27 cellular contexts compared by ENCODE assay signal in genomic region chr2:120786038-120786437, GRCh38. TPM values are rescaled to one million over a fixed set of nuclear protein-coding genes. Genes with fewer than 3 reads are reported as not detected.
"Had no signal": no experiment of that assay in that cellular context is flagged by ENCODE, and none has a peak within 500 bp of the region (broad histone marks: within the 10 kb centered on the region; RNA-seq: fewer than 3 reads in every experiment).

No MANE protein-coding gene starts in this region.

- ATAC-seq: activated naive CD8-positive, alpha-beta T cell treated with anti-CD3 and anti-CD28 coated beads, Interleukin-2, amount 50 U/mL, for 24 hours; activated T-cell treated with anti-CD3 and anti-CD28 coated beads, Interleukin-2, amount 50 U/mL, for 4 hours; activated T-helper 17 cell treated with anti-CD3 and anti-CD28 coated beads, Interleukin-2, amount 50 U/mL, for 72 hours; left ventricle myocardium superior; pancreas; sciatic nerve; stimulated activated naive CD8-positive, alpha-beta T cell treated with anti-CD3 and anti-CD28 coated beads, Interleukin-15, Interleukin-2, amounts not matched to agents 100 U/mL and 50 U/mL, for 24 hours; T-helper 17 cell had no signal

- H3K27ac Mint-ChIP-seq: activated CD4-positive, alpha-beta memory T cell treated with anti-CD3 and anti-CD28 coated beads, Interleukin-2, amount 10 ng/mL, durations not matched to agents 7 days and 5 days; activated CD4-positive, alpha-beta T cell treated with anti-CD3 and anti-CD28 coated beads, Interleukin-2, amount 10 ng/mL, durations not matched to agents 7 days and 5 days; activated naive CD4-positive, alpha-beta T cell treated with anti-CD3 and anti-CD28 coated beads, Interleukin-2, amount 50 U/mL, for 24 hours; activated naive CD8-positive, alpha-beta T cell treated with anti-CD3 and anti-CD28 coated beads, Interleukin-2, amount 50 U/mL, for 24 hours; activated T-helper 17 cell treated with anti-CD3 and anti-CD28 coated beads, Interleukin-2, amount 50 U/mL, for 72 hours; nephron progenitor cell; T-helper 17 cell had no signal

- H3K4me3 ChIP-seq: breast epithelium, pancreas, prostate gland, skin epidermis, testis had no signal

- H3K27me3 Mint-ChIP-seq: activated CD4-positive, alpha-beta memory T cell treated with anti-CD3 and anti-CD28 coated beads, Interleukin-2, amount 10 ng/mL, durations not matched to agents 7 days and 5 days; activated CD4-positive, alpha-beta T cell treated with anti-CD3 and anti-CD28 coated beads, Interleukin-2, amount 10 ng/mL, durations not matched to agents 7 days and 5 days; activated naive CD4-positive, alpha-beta T cell treated with anti-CD3 and anti-CD28 coated beads, Interleukin-2, amount 50 U/mL, for 24 hours; activated naive CD8-positive, alpha-beta T cell treated with anti-CD3 and anti-CD28 coated beads, Interleukin-2, amount 50 U/mL, for 24 hours; activated T-helper 17 cell treated with anti-CD3 and anti-CD28 coated beads, Interleukin-2, amount 50 U/mL, for 72 hours had no signal

- H3K4me1 ChIP-seq: breast epithelium, pancreas had no signal

- H3K27me3 ChIP-seq: breast epithelium, pancreas, testis had no signal

- H3K9me3 Mint-ChIP-seq: activated CD4-positive, alpha-beta memory T cell treated with anti-CD3 and anti-CD28 coated beads, Interleukin-2, amount 10 ng/mL, durations not matched to agents 7 days and 5 days; activated CD4-positive, alpha-beta T cell treated with anti-CD3 and anti-CD28 coated beads, Interleukin-2, amount 10 ng/mL, durations not matched to agents 7 days and 5 days; activated naive CD4-positive, alpha-beta T cell treated with anti-CD3 and anti-CD28 coated beads, Interleukin-2, amount 50 U/mL, for 24 hours; activated naive CD8-positive, alpha-beta T cell treated with anti-CD3 and anti-CD28 coated beads, Interleukin-2, amount 50 U/mL, for 24 hours; activated T-cell treated with anti-CD3 and anti-CD28 coated beads, Interleukin-2, amount 50 U/mL, for 4 hours; activated T-helper 17 cell treated with anti-CD3 and anti-CD28 coated beads, Interleukin-2, amount 50 U/mL, for 72 hours; nephron progenitor cell had no signal

- DNase-seq: activated CD4-positive, alpha-beta memory T cell treated with anti-CD3 and anti-CD28 coated beads, Interleukin-2, amount 10 ng/mL, durations not matched to agents 7 days and 5 days; activated CD4-positive, alpha-beta T cell treated with anti-CD3 and anti-CD28 coated beads for 1 hour; activated CD4-positive, alpha-beta T cell treated with anti-CD3 and anti-CD28 coated beads, Interleukin-2, amount 10 ng/mL, durations not matched to agents 7 days and 5 days; activated naive CD8-positive, alpha-beta T cell treated with anti-CD3 and anti-CD28 coated beads, Interleukin-2, amount 50 U/mL, for 24 hours; activated T-cell treated with anti-CD3 and anti-CD28 coated beads, Interleukin-2, amount 50 U/mL, for 4 hours; amygdala; dermis blood vessel endothelial cell; effector CD4-positive, alpha-beta T cell; left ventricle myocardium superior; nephron progenitor cell; nucleus accumbens; pancreas; retina; stimulated activated CD4-positive, alpha-beta T cell treated with anti-CD3 and anti-CD28 coated beads, Interleukin-12 subunit alpha, Interleukin-12 subunit beta, amount 100 ng/mL, for 4 hours; stimulated activated CD4-positive, alpha-beta T cell treated with anti-CD3 and anti-CD28 coated beads, Interleukin-4, amount 100 ng/mL, for 1 hour; stimulated activated naive CD8-positive, alpha-beta T cell treated with anti-CD3 and anti-CD28 coated beads, Interleukin-15, Interleukin-2, amounts not matched to agents 100 U/mL and 50 U/mL, for 24 hours; T-helper 17 cell; T1000; testis; trophoblast cell had no signal

- H3K9me3 ChIP-seq: breast epithelium, pancreas, prostate gland, testis had no signal

- H3K4me3 Mint-ChIP-seq: activated CD4-positive, alpha-beta memory T cell treated with anti-CD3 and anti-CD28 coated beads, Interleukin-2, amount 10 ng/mL, durations not matched to agents 7 days and 5 days; activated CD4-positive, alpha-beta T cell treated with anti-CD3 and anti-CD28 coated beads, Interleukin-2, amount 10 ng/mL, durations not matched to agents 7 days and 5 days; activated naive CD4-positive, alpha-beta T cell treated with anti-CD3 and anti-CD28 coated beads, Interleukin-2, amount 50 U/mL, for 24 hours; activated naive CD8-positive, alpha-beta T cell treated with anti-CD3 and anti-CD28 coated beads, Interleukin-2, amount 50 U/mL, for 24 hours; activated T-cell treated with anti-CD3 and anti-CD28 coated beads, Interleukin-2, amount 50 U/mL, for 4 hours; activated T-helper 17 cell treated with anti-CD3 and anti-CD28 coated beads, Interleukin-2, amount 50 U/mL, for 72 hours; nephron progenitor cell; T-helper 17 cell had no signal

- H3K36me3 ChIP-seq: breast epithelium, pancreas, prostate gland had no signal

- H3K27ac ChIP-seq: breast epithelium, pancreas, prostate gland, testis had no signal

- H3K4me1 Mint-ChIP-seq: activated T-helper 17 cell treated with anti-CD3 and anti-CD28 coated beads, Interleukin-2, amount 50 U/mL, for 72 hours had no signal

- H3K36me3 Mint-ChIP-seq: activated naive CD4-positive, alpha-beta T cell treated with anti-CD3 and anti-CD28 coated beads, Interleukin-2, amount 50 U/mL, for 24 hours had no signal

RNA-seq across cellular contexts. Expression of gene GLI2, which starts 50.4 kb away (rescaled TPM):
- total RNA-seq: activated T-helper 17 cell treated with anti-CD3 and anti-CD28 coated beads, Interleukin-2, amount 50 U/mL, for 72 hours; lung microvascular endothelial cell; T-helper 17 cell had no signal
